In the genomic region with DNA sequence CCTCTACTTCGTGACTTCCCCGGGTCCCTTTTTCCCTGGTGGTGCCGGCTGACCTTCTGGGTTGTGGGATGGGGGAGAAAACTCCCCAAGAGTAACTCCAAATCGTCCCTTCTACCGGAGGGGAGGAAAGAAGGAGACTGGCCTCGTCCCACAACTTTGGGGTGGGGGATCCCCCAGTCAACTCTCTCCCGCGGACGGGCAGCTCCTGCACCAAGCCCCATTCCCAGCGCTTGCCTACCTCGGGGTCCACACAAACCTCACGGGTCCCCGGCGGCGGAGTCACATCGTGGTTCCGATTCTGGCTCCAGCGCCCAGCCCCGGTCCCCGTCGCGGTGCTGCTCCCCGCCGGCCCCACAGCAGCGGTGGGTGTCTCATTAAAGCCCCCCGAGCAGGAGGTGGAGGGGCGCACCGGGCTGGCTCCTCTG, we compare ENCODE assay signal across 8 cellular contexts. TPM values are rescaled to one million over a fixed set of nuclear protein-coding genes. Genes with fewer than 3 reads are reported as not detected.
A peak's percentile ranks its signal among the peaks of the same experiment; 100 is the strongest.
DNase-seq lines count a peak whose midpoint lies in the region; ATAC-seq and TF ChIP-seq lines count a peak whose summit lies in the region.

No MANE protein-coding gene starts in this region.

- no peak for ATAC-seq in Right ventricle myocardium inferior
- ATAC-seq in central memory CD8-positive, alpha-beta T cell (replicated peaks; ENCODE audit: extremely low read depth, poor library complexity, severe bottlenecking): peak; percentile 19

- no peak overlapping the region for H3K27ac Mint-ChIP-seq in central memory CD8-positive, alpha-beta T cell (ENCODE audit: low read depth)

- peaks cover 25% of the 10 kb centered on the region for H3K4me1 Mint-ChIP-seq in central memory CD8-positive, alpha-beta T cell

- H3K27me3 Mint-ChIP-seq in central memory CD8-positive, alpha-beta T cell: peaks cover 85% of the 10 kb centered on the region

- H3K27me3 ChIP-seq in cardiac muscle cell: peaks cover 89% of the 10 kb centered on the region
- peaks cover 26 to 72% of the 10 kb centered on the region in 2 donors for H3K27me3 ChIP-seq in muscle layer of colon (ENCODE audit: control insufficient read depth in 1 of 2, insufficient read depth in 2 of 2, low read length in 2 of 2)
- no peaks in the 10 kb centered on the region for H3K27me3 ChIP-seq in vagina

- H3K9ac ChIP-seq in muscle layer of colon (ENCODE audit: low read length): no peak overlapping the region

- H3K9me3 Mint-ChIP-seq in central memory CD8-positive, alpha-beta T cell: no peaks in the 10 kb centered on the region

- no peak for DNase-seq in cardiac muscle cell (ENCODE audit: low read depth in 1 of 2, low spot score in 1 of 2)
- DNase-seq in Right ventricle myocardium inferior (ENCODE audit: missing footprints): no peak
- no peak for DNase-seq in central memory CD8-positive, alpha-beta T cell (ENCODE audit: low spot score in 2 of 2)
- no peak for DNase-seq in vagina (ENCODE audit: extremely low spot score in 2 of 2)
- no peak for DNase-seq in NCI-H2171 (lab: John Stamatoyannopoulos, UW)
- DNase-seq in inferior parietal cortex (ENCODE audit: extremely low spot score): no peak
- DNase-seq in H4 (ENCODE audit: low spot score): no peak

- H3K4me3 Mint-ChIP-seq in central memory CD8-positive, alpha-beta T cell: peak overlapping the region; percentile 8

- peaks cover 3% of the 10 kb centered on the region for H3K36me3 Mint-ChIP-seq in central memory CD8-positive, alpha-beta T cell (ENCODE audit: insufficient read depth)

- H3K4me3 ChIP-seq in cardiac muscle cell (peak overlapping the region; percentile 42), muscle layer of colon (ENCODE audit: low read depth in 1 of 2, low read length in 2 of 2) (peak overlapping the region; percentile 57 to 68), vagina (peak overlapping the region; percentile 51 to 63)

- H3K27ac ChIP-seq in cardiac muscle cell: no peak overlapping the region
- no peak overlapping the region for H3K27ac ChIP-seq in muscle layer of colon (ENCODE audit: low read depth, low read length)
- H3K27ac ChIP-seq in vagina: peak overlapping the region; percentile 69

- no peaks in the 10 kb centered on the region for H3K9me3 ChIP-seq in cardiac muscle cell (ENCODE audit: low read depth)
- no peaks in the 10 kb centered on the region for H3K9me3 ChIP-seq in muscle layer of colon (ENCODE audit: low read length)
- H3K9me3 ChIP-seq in vagina: no peaks in the 10 kb centered on the region

- no peaks in the 10 kb centered on the region for H3K36me3 ChIP-seq in cardiac muscle cell
- H3K36me3 ChIP-seq in muscle layer of colon (ENCODE audit: insufficient read depth, low read length): no peaks in the 10 kb centered on the region
- no peaks in the 10 kb centered on the region for H3K36me3 ChIP-seq in vagina

- no peak for TF ChIP-seq CTCF in cardiac muscle cell (IDR thresholded peaks at IDR 0.05; ENCODE audit: low read depth, low read length)
- TF ChIP-seq CTCF in vagina (IDR thresholded peaks at IDR 0.05): no peak

- TF ChIP-seq POLR2A in vagina (IDR thresholded peaks at IDR 0.05): no peak

- H3K4me1 ChIP-seq in cardiac muscle cell (ENCODE audit: low read depth): peaks cover 5% of the 10 kb centered on the region
- H3K4me1 ChIP-seq in muscle layer of colon (ENCODE audit: insufficient read depth, low read length): peaks cover 16% of the 10 kb centered on the region
- peaks cover 29% of the 10 kb centered on the region for H3K4me1 ChIP-seq in vagina

- intact Hi-C loops in Right ventricle myocardium inferior (cut with DNase I) (loop anchor here (1.0 to 5.0 kb wide), 7 partner anchors 58 to 1627 kb away; a partner anchor contains a TSS), vagina (cut with DNase I) (loop anchor here (10.0 kb wide), 1 partner anchor 835 kb away; no protein-coding TSS in a partner anchor)

RNA-seq across cellular contexts. Expression of a gene that starts 0.3 kb away (rescaled TPM):
- total RNA-seq in cardiac muscle cell: 0.36 and 0.70 TPM in 2 replicates
- polyA plus RNA-seq in cardiac muscle cell: 0.37 and 0.44 TPM in 2 replicates
- 2.9 TPM for total RNA-seq in Right ventricle myocardium inferior
- total RNA-seq in vagina: 0.25 TPM
- 10.6 and 16.1 TPM in 2 replicates for total RNA-seq in H4 (2014; rRNA removed; shearing (Covaris generic))
